8 cellular contexts compared by ENCODE assay signal in genomic region chr3:119352235-119352634, GRCh38. TPM values are rescaled to one million over a fixed set of nuclear protein-coding genes. Genes with fewer than 3 reads are reported as not detected.
DNase-seq lines count a peak whose midpoint lies in the region; ATAC-seq, FAIRE-seq and TF ChIP-seq lines count a peak whose summit lies in the region.

No MANE protein-coding gene starts in this region.

- peaks cover 0 to 56% (median 2%) of the 10 kb centered on the region in 3 donors for H3K4me1 ChIP-seq in esophagus squamous epithelium

- ATAC-seq in activated CD4-positive, CD25-positive, alpha-beta regulatory T cell treated with anti-CD3 and anti-CD28 coated beads, Interleukin-2, amount 50 U/mL, for 24 hours: peak; percentile 97 to 98
- ATAC-seq in HG03139 (IDR thresholded peaks at IDR 0.05; ENCODE audit: unreplicated experiment): peak; percentile 95

- no peak overlapping the region for H3K4me3 ChIP-seq in esophagus squamous epithelium

- H3K36me3 Mint-ChIP-seq in glutamatergic neuron (ENCODE audit: unreplicated experiment): no peaks in the 10 kb centered on the region

- TF ChIP-seq CTCF in glutamatergic neuron (IDR thresholded peaks at IDR 0.05; ENCODE audit: partially characterized antibody, unreplicated experiment) (no peak), esophagus squamous epithelium (IDR thresholded peaks at IDR 0.05) (no peak)

- TF ChIP-seq POLR2A in esophagus squamous epithelium (IDR thresholded peaks at IDR 0.05): no peak

- H3K27me3 ChIP-seq in esophagus squamous epithelium: no peaks in the 10 kb centered on the region

- H3K4me3 Mint-ChIP-seq in glutamatergic neuron (ENCODE audit: unreplicated experiment): no peak overlapping the region

- no peak for DNase-seq in activated CD4-positive, CD25-positive, alpha-beta regulatory T cell treated with anti-CD3 and anti-CD28 coated beads, Interleukin-2, amount 50 U/mL, for 72 hours
- DNase-seq in activated CD4-positive, alpha-beta T cell treated with anti-CD3 and anti-CD28 coated beads for 24 hours (ENCODE audit: low read depth in 2 of 2): peak; percentile 17 to 37
- DNase-seq in glutamatergic neuron (no peak), esophagus squamous epithelium (lab: John Stamatoyannopoulos, UW) (no peak), frontal cortex (ENCODE audit: low spot score in 2 of 2) (no peak)
- DNase-seq in stimulated activated CD8-positive, alpha-beta memory T cell treated with anti-CD3 and anti-CD28 coated beads, Interleukin-4, amount 100 ng/mL, for 48 hours: peak; percentile 48

- peak overlapping the region; percentile 40 for H3K27ac Mint-ChIP-seq in glutamatergic neuron (ENCODE audit: unreplicated experiment)

- H3K9me3 ChIP-seq in esophagus squamous epithelium: no peaks in the 10 kb centered on the region

- peaks cover 2% of the 10 kb centered on the region for H3K9me3 Mint-ChIP-seq in glutamatergic neuron (ENCODE audit: unreplicated experiment)

- FAIRE-seq in frontal cortex (lab: Jason Lieb, UNC): no peak

- intact Hi-C loops in esophagus squamous epithelium (cut with DNase I): no loop called here

- WGBS in esophagus squamous epithelium, 2 donors: 68 to 70% methylated on average over 4 of the region's 4 CpGs

- peak overlapping the region in 2 of 4 donors; percentile 6 to 35 for H3K27ac ChIP-seq in esophagus squamous epithelium

- peaks cover 39% of the 10 kb centered on the region for H3K4me1 Mint-ChIP-seq in glutamatergic neuron (ENCODE audit: low read depth, unreplicated experiment)

- no peaks in the 10 kb centered on the region for H3K36me3 ChIP-seq in esophagus squamous epithelium

- no peaks in the 10 kb centered on the region for H3K27me3 Mint-ChIP-seq in glutamatergic neuron (ENCODE audit: unreplicated experiment)

RNA-seq across cellular contexts. Expression of gene ARHGAP31, which starts 58.1 kb away (rescaled TPM):
- total RNA-seq in glutamatergic neuron (ENCODE audit: unreplicated experiment) (0.20 TPM), esophagus squamous epithelium (1 to 10 TPM; 2.7 to 9.3 (median 7.6) TPM), frontal cortex (2.0 TPM)

Comparison
In these comparisons a context has a peak if more than half of its experiments do, and no peak if none do; other contexts are left out.
1. DNase-seq: peak in activated CD4-positive, alpha-beta T cell treated with anti-CD3 and anti-CD28 coated beads for 24 hours (2 of 2) and stimulated activated CD8-positive, alpha-beta memory T cell treated with anti-CD3 and anti-CD28 coated beads, Interleukin-4, amount 100 ng/mL, for 48 hours (single experiment); none in activated CD4-positive, CD25-positive, alpha-beta regulatory T cell treated with anti-CD3 and anti-CD28 coated beads, Interleukin-2, amount 50 U/mL, for 72 hours (single experiment), glutamatergic neuron (single experiment), esophagus squamous epithelium (single experiment) and frontal cortex (0 of 2).